ENCODE assay signal across 14 cellular contexts in the genomic region with DNA sequence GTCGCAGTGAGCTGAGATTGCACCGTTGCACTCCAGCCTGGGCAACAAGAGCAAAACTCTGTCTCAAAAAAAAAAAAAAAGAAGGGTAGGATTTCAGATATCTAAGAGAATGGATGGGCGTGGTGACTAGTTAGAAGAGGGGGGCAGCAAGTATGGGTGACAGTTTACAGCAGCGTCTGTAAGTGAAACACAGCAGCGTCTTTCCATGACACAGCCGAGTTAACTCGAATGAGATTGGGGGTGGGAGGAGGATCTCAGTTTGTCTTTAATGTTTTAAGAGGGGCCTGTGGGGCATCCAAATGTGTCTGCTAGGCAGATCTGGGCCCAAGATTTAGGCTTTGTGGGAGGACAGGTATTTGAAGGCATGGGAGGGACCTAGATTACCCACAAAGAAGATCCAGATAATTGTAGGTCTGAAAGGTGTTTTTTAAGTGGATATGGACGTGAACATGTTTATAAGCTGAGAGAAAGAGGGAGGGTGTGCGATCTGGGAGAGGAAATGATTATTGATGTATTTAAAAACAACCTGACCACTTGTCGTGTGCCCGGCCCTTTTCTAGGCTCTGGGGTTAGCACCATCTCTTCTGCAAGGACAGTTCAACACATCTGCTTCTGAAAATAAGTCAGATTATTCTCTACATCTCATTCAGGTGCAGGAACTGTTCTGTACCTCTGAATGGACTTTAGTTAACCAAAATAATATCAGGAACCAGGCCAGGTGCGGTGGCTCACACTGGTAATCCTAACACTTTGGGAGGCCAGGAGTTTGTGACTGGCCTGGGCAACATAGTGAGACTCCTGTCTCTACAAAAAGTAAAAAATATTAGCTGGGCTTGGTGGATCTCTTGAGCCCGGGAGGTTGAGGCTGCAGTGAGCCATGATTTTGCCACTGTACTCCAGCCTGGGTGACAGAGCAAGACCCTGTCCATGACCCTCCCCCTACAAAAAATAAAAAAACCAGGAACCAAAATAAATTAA. TPM values are rescaled to one million over a fixed set of nuclear protein-coding genes. Genes with fewer than 3 reads are reported as not detected.
DNase-seq lines count a peak whose midpoint lies in the region; ATAC-seq lines count a peak whose summit lies in the region.
"Had no signal": no experiment of that assay in that cellular context is flagged by ENCODE, and none has a peak within 500 bp of the region (broad histone marks: within the 10 kb centered on the region; RNA-seq: fewer than 3 reads in every experiment).

No MANE protein-coding gene starts in this region.

- peaks cover 0 to 30% (median 0%) of the 10 kb centered on the region in 11 experiments; a peak in 4 of 22 replicates for H4K20me1 ChIP-seq in BLaER1 treated with 17β-estradiol and CSF1 and Interleukin-3, amounts not matched to agents 10 nM and 100 nM

- no peaks in the 10 kb centered on the region for H3K9me3 Mint-ChIP-seq in CD4-positive, alpha-beta memory T cell
- H3K9me3 Mint-ChIP-seq: naive B cell had no signal

- POLR2A ChIA-PET in CD4-positive, alpha-beta memory T cell (lab: Charles Lee; ENCODE audit: partially characterized antibody) = interaction anchor here (2.6 to 3.2 kb wide), 2 partner anchors 37 to 58 kb away, joined by 11 to 13 read pairs; a partner anchor contains a TSS

- intact Hi-C loops in CD4-positive, alpha-beta memory T cell (cut with micrococcal nuclease) = no loop called here

- peak overlapping the region; percentile 45 to 80 (median 69) for H3K4me3 Mint-ChIP-seq in CD4-positive, alpha-beta memory T cell
- H3K4me3 Mint-ChIP-seq in T-helper 17 cell = peak overlapping the region; percentile 74

- H3K9me3 ChIP-seq in BLaER1 treated with 17β-estradiol and CSF1 and Interleukin-3, amounts not matched to agents 10 nM and 100 nM (replicated peaks in 1 of 11) = no peaks in the 10 kb centered on the region
- H3K9me3 ChIP-seq in CD4-positive, alpha-beta memory T cell (ENCODE audit: control insufficient read depth in 1 of 2, low read length in 2 of 2) = no peaks in the 10 kb centered on the region
- H3K9me3 ChIP-seq in T-helper 17 cell (ENCODE audit: control insufficient read depth, low read length, poor library complexity, severe bottlenecking) = no peaks in the 10 kb centered on the region
- H3K9me3 ChIP-seq: colonic mucosa had no signal

- no peaks in the 10 kb centered on the region for H3K27me3 ChIP-seq in BLaER1 treated with 17β-estradiol and CSF1 and Interleukin-3, amounts not matched to agents 10 nM and 100 nM
- H3K27me3 ChIP-seq in CD4-positive, alpha-beta memory T cell (ENCODE audit: insufficient read depth, low read length) = no peaks in the 10 kb centered on the region
- H3K27me3 ChIP-seq: colonic mucosa had no signal

- peaks cover 5 to 47% (median 32%) of the 10 kb centered on the region in 11 experiments; a peak in 21 of 22 replicates for H3K36me3 ChIP-seq in BLaER1 treated with 17β-estradiol and CSF1 and Interleukin-3, amounts not matched to agents 10 nM and 100 nM
- no peaks in the 10 kb centered on the region for H3K36me3 ChIP-seq in CD4-positive, alpha-beta memory T cell (ENCODE audit: insufficient read depth, low read length)
- H3K36me3 ChIP-seq: colonic mucosa had no signal

- H3K27ac Mint-ChIP-seq in CD4-positive, alpha-beta memory T cell = peak overlapping the region in 6 of 7 donors; percentile 8 to 86 (median 68)
- H3K27ac Mint-ChIP-seq in T-helper 17 cell = peak overlapping the region; percentile 82

- CTCF ChIA-PET in CD4-positive, alpha-beta memory T cell (lab: Charles Lee; ENCODE audit: partially characterized antibody) = interaction anchor here (0.6 to 1.2 kb wide), 3 partner anchors 18 to 72 kb away, joined by 3 to 4 read pairs (median 3); no protein-coding TSS in a partner anchor

- peaks cover 7 to 43% (median 36%) of the 10 kb centered on the region in 10 experiments; a peak in 19 of 20 replicates for H3K4me1 ChIP-seq in BLaER1 treated with 17β-estradiol and CSF1 and Interleukin-3, amounts not matched to agents 10 nM and 100 nM
- H3K4me1 ChIP-seq in CD4-positive, alpha-beta memory T cell (ENCODE audit: insufficient read depth, low read length) = peaks cover 47% of the 10 kb centered on the region
- H3K4me1 ChIP-seq: colonic mucosa had no signal

- H3K36me3 Mint-ChIP-seq in CD4-positive, alpha-beta memory T cell = peaks cover 7 to 20% of the 10 kb centered on the region in 2 donors
- H3K36me3 Mint-ChIP-seq in T-helper 17 cell (ENCODE audit: low read depth) = peaks cover 4% of the 10 kb centered on the region

- no peak overlapping the region for H3K9ac ChIP-seq in BLaER1 treated with 17β-estradiol and CSF1 and Interleukin-3, amounts not matched to agents 10 nM and 100 nM

- no peak for DNase-seq in CD4-positive, alpha-beta memory T cell
- DNase-seq in T-helper 17 cell = no peak
- DNase-seq in left kidney (ENCODE audit: low read depth, low spot score) = peak; percentile 36
- DNase-seq in inferior parietal cortex (ENCODE audit: extremely low spot score) = no peak
- no peak for DNase-seq in NCI-H1048 (lab: John Stamatoyannopoulos, UW)
- DNase-seq: activated CD4-positive, alpha-beta T cell treated with anti-CD3 and anti-CD28 coated beads, Interleukin-2, amount 50 U/mL, for 1 hour; colonic mucosa; naive B cell; NCI-H2171 treated with DMSO at 0.1 percent for 48 hours; substantia nigra had no signal

- H3K4me2 ChIP-seq in BLaER1 treated with 17β-estradiol and CSF1 and Interleukin-3, amounts not matched to agents 10 nM and 100 nM = peak overlapping the region in 9 of 11 experiments; percentile 36 to 95 (median 92); a peak in 14 of 22 replicates

- no peak overlapping the region for H3K27ac ChIP-seq in BLaER1 treated with 17β-estradiol and CSF1 and Interleukin-3, amounts not matched to agents 10 nM and 100 nM
- H3K27ac ChIP-seq in CD4-positive, alpha-beta memory T cell (ENCODE audit: low read depth, low read length) = no peak overlapping the region
- H3K27ac ChIP-seq: colonic mucosa had no signal

- peaks cover 41 to 52% (median 43%) of the 10 kb centered on the region in 4 donors for H3K4me1 Mint-ChIP-seq in CD4-positive, alpha-beta memory T cell
- H3K4me1 Mint-ChIP-seq in T-helper 17 cell = peaks cover 46% of the 10 kb centered on the region

- no peak for ATAC-seq in T-helper 17 cell
- ATAC-seq in HG02642 (IDR thresholded peaks at IDR 0.05; ENCODE audit: poor library complexity, unreplicated experiment) = no peak
- ATAC-seq: esophagus mucosa, left lobe of liver had no signal

- no peak overlapping the region; a peak in 2 of 20 replicates for H3K4me3 ChIP-seq in BLaER1 treated with 17β-estradiol and CSF1 and Interleukin-3, amounts not matched to agents 10 nM and 100 nM
- no peak overlapping the region for H3K4me3 ChIP-seq in CD4-positive, alpha-beta memory T cell (ENCODE audit: low read length in 2 of 2)
- H3K4me3 ChIP-seq: colonic mucosa had no signal

- no peaks in the 10 kb centered on the region for H3K27me3 Mint-ChIP-seq in CD4-positive, alpha-beta memory T cell
- no peaks in the 10 kb centered on the region for H3K27me3 Mint-ChIP-seq in T-helper 17 cell
- H3K27me3 Mint-ChIP-seq: naive B cell had no signal

RNA-seq across cellular contexts. Expression of a gene that starts 2.5 kb away (rescaled TPM):
- total RNA-seq in CD4-positive, alpha-beta memory T cell = 10 to 100 TPM; 25.3 to 27.6 TPM
- 10 to 100 TPM; 13.7 to 16.1 TPM for polyA plus RNA-seq in CD4-positive, alpha-beta memory T cell
- 10 to 100 TPM; 16.4 to 18.9 TPM for total RNA-seq in T-helper 17 cell

RNA-seq across cellular contexts. Expression of a gene that starts 58.6 kb away (rescaled TPM):
- total RNA-seq in CD4-positive, alpha-beta memory T cell = 10 to 100 TPM in 1 of 2 experiments, 1 to 10 TPM in 1; 9.7 to 10.3 TPM
- polyA plus RNA-seq in CD4-positive, alpha-beta memory T cell = 10 to 100 TPM; 12.0 to 12.2 TPM
- total RNA-seq in T-helper 17 cell = 1 to 10 TPM; 1.5 to 1.6 TPM

Comparison
In these comparisons a context has a peak if more than half of its experiments do, and no peak if none do; other contexts are left out.
1. RNA of a gene that starts 58.6 kb away (total RNA-seq): 9.7 to 10.3 TPM in CD4-positive, alpha-beta memory T cell; 1.5 to 1.6 TPM in T-helper 17 cell; every median in the first group is over 4 times any median in the second.